Comparison of ENCODE assay signal across 8 cellular contexts in the genomic region with DNA sequence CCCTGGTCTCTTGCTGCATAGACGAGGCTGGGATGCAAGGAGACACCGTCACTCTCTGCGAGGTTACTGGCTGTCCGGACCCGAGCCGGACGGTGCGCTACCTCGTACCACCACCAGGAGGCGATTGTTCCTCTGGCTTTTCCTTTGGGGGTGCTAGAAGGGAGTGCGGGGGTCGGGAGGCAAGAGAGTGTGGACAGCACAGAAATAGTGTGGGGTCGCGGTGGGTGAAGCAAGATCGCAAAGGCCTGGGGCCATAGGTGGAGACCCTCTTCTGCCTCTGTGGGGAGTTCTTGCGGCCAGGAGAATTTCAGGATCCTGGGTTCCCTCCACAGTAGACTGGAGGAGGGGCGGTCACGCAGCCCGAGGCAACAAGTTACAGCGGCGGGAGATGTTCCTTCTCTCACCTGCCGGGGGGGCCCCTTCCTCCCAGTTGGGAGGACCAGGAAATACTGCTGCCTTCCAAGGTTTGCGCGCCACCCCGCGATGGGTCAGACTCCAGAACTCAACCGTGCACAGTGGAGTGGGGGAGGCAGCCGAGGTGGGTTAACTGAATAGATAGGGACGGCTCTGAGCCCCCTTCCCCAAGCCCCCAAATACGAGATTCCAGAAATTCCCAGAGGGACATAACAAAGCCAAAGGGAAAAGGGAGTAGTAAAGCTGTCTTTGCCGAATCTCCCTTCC. TPM values are rescaled to one million over a fixed set of nuclear protein-coding genes. Genes with fewer than 3 reads are reported as not detected.
DNase-seq lines count a peak whose midpoint lies in the region; ATAC-seq, FAIRE-seq and TF ChIP-seq lines count a peak whose summit lies in the region.

No MANE protein-coding gene starts in this region.

- H3K9me3 ChIP-seq in CD4-positive, alpha-beta memory T cell (ENCODE audit: control insufficient read depth in 1 of 2, low read length in 2 of 2), result no peaks in the 10 kb centered on the region
- no peaks in the 10 kb centered on the region for H3K9me3 ChIP-seq in IMR-90 (ENCODE audit: control insufficient read depth, insufficient read depth, low read length)
- H3K9me3 ChIP-seq in kidney (ENCODE audit: control insufficient read depth in 1 of 2, low read length in 2 of 2), result no peaks in the 10 kb centered on the region

- peak overlapping the region; percentile 75 to 89 (median 83) for H3K4me3 Mint-ChIP-seq in CD4-positive, alpha-beta memory T cell

- no peak for FAIRE-seq in kidney (lab: Jason Lieb, UNC)

- H3K4me2 ChIP-seq in IMR-90 (ENCODE audit: low read depth, low read length), result peak overlapping the region; percentile 83

- peak; percentile 72 for TF ChIP-seq CTCF in IMR-90 (conservative IDR thresholded peaks at IDR 0.05; ENCODE audit: low read depth, low read length)
- TF ChIP-seq CTCF in kidney (IDR thresholded peaks at IDR 0.05; ENCODE audit: borderline replicate concordance, extremely low read depth, insufficient read depth), result peak; percentile 66

- H4K5ac ChIP-seq in IMR-90 (ENCODE audit: low read depth, low read length), result no peak overlapping the region

- dilution Hi-C loops in IMR-90 (cut with HindIII; ENCODE audit: low sequenced_read_pairs, unreplicated experiment), result no loop called here

- H3K79me1 ChIP-seq in IMR-90 (ENCODE audit: low read depth in 1 of 2, low read length in 2 of 2), result no peaks in the 10 kb centered on the region

- peak overlapping the region in 5 of 7 donors; percentile 38 to 80 (median 57) for H3K27ac Mint-ChIP-seq in CD4-positive, alpha-beta memory T cell

- no peaks in the 10 kb centered on the region for H3K36me3 ChIP-seq in CD4-positive, alpha-beta memory T cell (ENCODE audit: insufficient read depth, low read length)
- no peaks in the 10 kb centered on the region for H3K36me3 ChIP-seq in IMR-90 (ENCODE audit: control insufficient read depth, insufficient read depth, low read length)
- H3K36me3 ChIP-seq in kidney (ENCODE audit: control insufficient read depth in 1 of 2, insufficient read depth in 2 of 2, low read length in 2 of 2), result no peaks in the 10 kb centered on the region

- peaks cover 3 to 7% of the 10 kb centered on the region in 2 donors for H3K27me3 Mint-ChIP-seq in CD4-positive, alpha-beta memory T cell

- H3K4me1 ChIP-seq in CD4-positive, alpha-beta memory T cell (ENCODE audit: insufficient read depth, low read length), result peaks cover 45% of the 10 kb centered on the region
- no peaks in the 10 kb centered on the region; the same call in 1 of the 2 replicates for H3K4me1 ChIP-seq in IMR-90 (ENCODE audit: control insufficient read depth, insufficient read depth, low read length)
- peaks cover 6 to 13% of the 10 kb centered on the region in 2 donors for H3K4me1 ChIP-seq in kidney (ENCODE audit: control insufficient read depth in 1 of 2, insufficient read depth in 1 of 2, low read depth in 1 of 2, low read length in 2 of 2)

- in situ Hi-C loops in IMR-90 (cut with MboI; ENCODE audit: low sequenced_read_pairs), result no loop called here
- in situ Hi-C loops in T47D (cut with HindIII; ENCODE audit: low pct_unique_long_range_greater_than_20kb, low sequenced_read_pairs), result no loop called here

- DNase-seq in CD4-positive, alpha-beta memory T cell, result peak; percentile 42 to 55 (median 51)
- peak; percentile 10 for DNase-seq in IMR-90
- peak; percentile 27 for DNase-seq in UCSD-AML1 (lab: John Stamatoyannopoulos, UW; ENCODE audit: unreplicated experiment)
- DNase-seq in T47D (ENCODE audit: low read depth in 1 of 2, low spot score in 1 of 2), result peak; percentile 64 to 73
- DNase-seq in kidney, result peak; percentile 84
- DNase-seq in stimulated activated CD4-positive, alpha-beta T cell treated with anti-CD3 and anti-CD28 coated beads, Interleukin-4, amount 100 ng/mL, for 24 hours, result peak; percentile 75

- WGBS in IMR-90 (ENCODE audit: extremely low coverage in 2 of 2, insufficient read length in 1 of 2), 2 experiments, result 4% methylated on average over 5 of the region's 31 CpGs; no CpG with 5 or more reads in 1 of the 2 experiments

- intact Hi-C loops in CD4-positive, alpha-beta memory T cell (cut with micrococcal nuclease), result loop anchor here (5.0 kb wide), 1 partner anchor 174 kb away; no protein-coding TSS in a partner anchor
- intact Hi-C loops in IMR-90 (cut with micrococcal nuclease), result no loop called here
- intact Hi-C loops in kidney (cut with DNase I), result no loop called here

- H2BK15ac ChIP-seq in IMR-90 (ENCODE audit: low read depth, low read length), result no peak overlapping the region

- TF ChIP-seq RAD21 in IMR-90 (IDR thresholded peaks at IDR 0.05; ENCODE audit: low read length), result peak; percentile 48

- peak overlapping the region; percentile 70 for H2AK9ac ChIP-seq in IMR-90 (replicated peaks; ENCODE audit: low read depth, low read length, poor library complexity)

- POLR2A ChIA-PET in CD4-positive, alpha-beta memory T cell (lab: Charles Lee; ENCODE audit: partially characterized antibody), result interaction anchor here (1.1 to 4.8 kb wide), 5 partner anchors 13 to 43 kb away, joined by 3 to 82 read pairs (median 10); a partner anchor contains a TSS
- POLR2A ChIA-PET in IMR-90 (lab: Charles Lee; ENCODE audit: unreplicated experiment), result no interaction called here

- H3K9me1 ChIP-seq in IMR-90 (ENCODE audit: insufficient read depth, low read length), result no peaks in the 10 kb centered on the region

- H4K8ac ChIP-seq in IMR-90 (ENCODE audit: low read depth in 2 of 2, low read length in 2 of 2), result no peak overlapping the region

- H4K20me1 ChIP-seq in IMR-90 (ENCODE audit: insufficient read depth, low read length), result no peaks in the 10 kb centered on the region

- peak overlapping the region in 1 of 2 donors; percentile 50 for H3K4me3 ChIP-seq in CD4-positive, alpha-beta memory T cell (ENCODE audit: low read length in 2 of 2)
- H3K4me3 ChIP-seq in IMR-90 (ENCODE audit: insufficient read depth, low read depth, low read length) (no peak overlapping the region), kidney (ENCODE audit: low read length in 2 of 2) (peak overlapping the region in 1 of 2 donors; percentile 29)

- no peak overlapping the region for H3K4ac ChIP-seq in IMR-90 (ENCODE audit: low read depth, low read length)

- H3K27me3 ChIP-seq in CD4-positive, alpha-beta memory T cell (ENCODE audit: insufficient read depth, low read length), result no peaks in the 10 kb centered on the region
- peaks cover 47% of the 10 kb centered on the region for H3K27me3 ChIP-seq in IMR-90 (ENCODE audit: control insufficient read depth, insufficient read depth, low read length)

- H3K23ac ChIP-seq in IMR-90 (ENCODE audit: low read depth, low read length), result no peak overlapping the region

- H3K9ac ChIP-seq in IMR-90 (ENCODE audit: low read depth, low read length) (no peak overlapping the region), kidney (ENCODE audit: low read length in 2 of 2) (no peak overlapping the region)

- H3K14ac ChIP-seq in IMR-90 (replicated peaks; ENCODE audit: low read depth, low read length), result no peak overlapping the region

- H3K4me1 Mint-ChIP-seq in CD4-positive, alpha-beta memory T cell, result peaks cover 19 to 50% (median 29%) of the 10 kb centered on the region in 4 donors

- H3K18ac ChIP-seq in IMR-90 (ENCODE audit: low read depth, low read length), result no peak overlapping the region

- no peak overlapping the region for H2BK20ac ChIP-seq in IMR-90 (ENCODE audit: low read depth, low read length)

- peak; percentile 81 for ATAC-seq in IMR-90 (ENCODE audit: low read depth)
- ATAC-seq in GM18870 (IDR thresholded peaks at IDR 0.05; ENCODE audit: unreplicated experiment), result no peak
- no peak for ATAC-seq in HG02885 (IDR thresholded peaks at IDR 0.05; ENCODE audit: poor library complexity, unreplicated experiment)

- no peaks in the 10 kb centered on the region for H3K9me3 Mint-ChIP-seq in CD4-positive, alpha-beta memory T cell

- H2AK5ac ChIP-seq in IMR-90 (ENCODE audit: low read depth, low read length), result no peak overlapping the region

- no peak overlapping the region for H4K91ac ChIP-seq in IMR-90 (ENCODE audit: insufficient read depth, low read depth, low read length)

- H3K27ac ChIP-seq in CD4-positive, alpha-beta memory T cell (ENCODE audit: low read depth, low read length), result no peak overlapping the region
- H3K27ac ChIP-seq in IMR-90 (ENCODE audit: insufficient read depth, low read length) (no peak overlapping the region), kidney (ENCODE audit: low read depth in 2 of 2, low read length in 2 of 2) (no peak overlapping the region)

- no peak overlapping the region for H3K56ac ChIP-seq in IMR-90 (ENCODE audit: extremely low read depth, insufficient read depth, low read length)

- no peak for TF ChIP-seq POLR2A in IMR-90 (IDR thresholded peaks at IDR 0.05; ENCODE audit: low read depth, low read length)

- CTCF ChIA-PET in CD4-positive, alpha-beta memory T cell (lab: Charles Lee; ENCODE audit: partially characterized antibody), result interaction anchor here (0.7 to 13.8 kb wide), 13 partner anchors 8 to 145 kb away, joined by 3 to 315 read pairs (median 5); no protein-coding TSS in a partner anchor
- CTCF ChIA-PET in IMR-90 (lab: Yijun Ruan, JAX), result no interaction called here

- H2BK5ac ChIP-seq in IMR-90 (ENCODE audit: low read depth, low read length, poor library complexity, severe bottlenecking), result no peak overlapping the region

- H2BK120ac ChIP-seq in IMR-90 (ENCODE audit: low read depth, low read length), result no peak overlapping the region

- H3K36me3 Mint-ChIP-seq in CD4-positive, alpha-beta memory T cell, result peaks cover 7 to 10% of the 10 kb centered on the region in 2 donors

- no TSS peak for BruUV-seq in IMR-90 (replicated peaks; lab: Mats Ljungman, UMichigan)

- peak overlapping the region; percentile 74 for H2AFZ ChIP-seq in IMR-90 (replicated peaks; ENCODE audit: low read length, poor library complexity)

RNA-seq across cellular contexts. Expression of a gene that starts 6.9 kb away (rescaled TPM):
- not detected for total RNA-seq in CD4-positive, alpha-beta memory T cell
- under 1 TPM; 0.10 to 0.29 TPM for polyA plus RNA-seq in CD4-positive, alpha-beta memory T cell
- under 0.01 TPM in 2 replicates for total RNA-seq in IMR-90 (2012; rRNA removed)
- polyA plus RNA-seq in IMR-90 (2012; rRNA removed), result 0.48 and 0.56 TPM in 2 replicates
- polyA plus RNA-seq in IMR-90 (2012; cell fraction: cytosol; rRNA removed), result 0.22 and 0.71 TPM in 2 replicates
- 0.17 and 0.62 TPM in 2 replicates for polyA plus RNA-seq in IMR-90 (2012; cell fraction: nucleus; rRNA removed; ENCODE audit: low replicate concordance)
- total RNA-seq in kidney, result 0.22 TPM
- polyA plus RNA-seq in kidney (ENCODE audit: insufficient read depth, low read depth, low replicate concordance), result 1.5 TPM

RNA-seq across cellular contexts. Expression of a gene that starts 13.2 kb away (rescaled TPM):
- 10 to 100 TPM in 1 of 2 experiments, 1 to 10 TPM in 1; 9.5 to 11.5 TPM for total RNA-seq in CD4-positive, alpha-beta memory T cell
- 10 to 100 TPM; 14.3 to 24.5 TPM for polyA plus RNA-seq in CD4-positive, alpha-beta memory T cell
- total RNA-seq in IMR-90 (2012; rRNA removed) (1.1 TPM in 2 replicates), kidney (18.3 TPM)
- polyA plus RNA-seq in IMR-90 (2012; rRNA removed) (1.2 and 1.4 TPM in 2 replicates), kidney (ENCODE audit: insufficient read depth, low read depth, low replicate concordance) (17.1 TPM)
- 1.1 and 1.4 TPM in 2 replicates for polyA plus RNA-seq in IMR-90 (2012; cell fraction: cytosol; rRNA removed)
- 0.33 and 0.96 TPM in 2 replicates for polyA plus RNA-seq in IMR-90 (2012; cell fraction: nucleus; rRNA removed; ENCODE audit: low replicate concordance)

RNA-seq across cellular contexts. Expression of a gene that starts 13.3 kb away (rescaled TPM):
- 1 to 10 TPM; 2.9 to 3.3 TPM for total RNA-seq in CD4-positive, alpha-beta memory T cell
- 1 to 10 TPM; 6.9 to 8.2 TPM for polyA plus RNA-seq in CD4-positive, alpha-beta memory T cell
- total RNA-seq in IMR-90 (2012; rRNA removed) (0.18 and 0.56 TPM in 2 replicates), kidney (4.7 TPM)
- polyA plus RNA-seq in IMR-90 (2012; rRNA removed) (0.65 and 0.79 TPM in 2 replicates), kidney (ENCODE audit: insufficient read depth, low read depth, low replicate concordance) (8.3 TPM)
- polyA plus RNA-seq in IMR-90 (2012; cell fraction: cytosol; rRNA removed), result 0.19 and 0.34 TPM in 2 replicates
- 0.08 and 0.29 TPM in 2 replicates for polyA plus RNA-seq in IMR-90 (2012; cell fraction: nucleus; rRNA removed; ENCODE audit: low replicate concordance)

Comparison
In these comparisons a context has a peak if more than half of its experiments do, and no peak if none do; other contexts are left out.
1. DNase-seq: peak in every context shown above with its lines; median percentile 84 in kidney; 75 in stimulated activated CD4-positive, alpha-beta T cell treated with anti-CD3 and anti-CD28 coated beads, Interleukin-4, amount 100 ng/mL, for 24 hours; 68 in T47D; 51 in CD4-positive, alpha-beta memory T cell; 27 in UCSD-AML1; 10 in IMR-90.